24 cellular contexts compared by ENCODE assay signal in genomic region chr11:111114091-111114490, GRCh38.
"Had no signal": no experiment of that assay in that cellular context is flagged by ENCODE, and none has a peak within 500 bp of the region (broad histone marks: within the 10 kb centered on the region; RNA-seq: fewer than 3 reads in every experiment).

No MANE protein-coding gene starts in this region.

- H3K9me3 Mint-ChIP-seq: dendritic cell treated with granulocyte-macrophage colony-stimulating factor and Interleukin-4, amounts not matched to agents 40 ng/mL and 50 ng/mL, for 4 days; effector memory CD8-positive, alpha-beta T cell; endodermal cell; mesothelial cell of epicardium had no signal

- H3K27ac ChIP-seq: colonic mucosa, epithelial cell of prostate, esophagus squamous epithelium, gastrocnemius medialis, heart right ventricle, left lung, lower lobe of right lung had no signal

- H3K36me3 ChIP-seq: colonic mucosa, esophagus squamous epithelium, gastrocnemius medialis, heart right ventricle, left lung, lower lobe of right lung had no signal

- H3K27ac Mint-ChIP-seq: dendritic cell treated with granulocyte-macrophage colony-stimulating factor and Interleukin-4, amounts not matched to agents 40 ng/mL and 50 ng/mL, for 4 days; effector memory CD8-positive, alpha-beta T cell; endodermal cell; mesothelial cell of epicardium had no signal

- H3K4me1 Mint-ChIP-seq: mesothelial cell of epicardium had no signal

- H3K36me3 Mint-ChIP-seq: mesothelial cell of epicardium had no signal

- H3K27me3 ChIP-seq: colonic mucosa, esophagus squamous epithelium, gastrocnemius medialis, left lung had no signal

- H3K4me3 ChIP-seq: colonic mucosa, esophagus squamous epithelium, gastrocnemius medialis, heart right ventricle, left lung, lower lobe of right lung, mucosa of descending colon had no signal

- ATAC-seq: effector memory CD8-positive, alpha-beta T cell; esophagus mucosa; gastrocnemius medialis; heart right ventricle; left cardiac atrium; left lung; left ventricle myocardium superior; lower lobe of right lung; mucosa of descending colon had no signal

- H3K9me3 ChIP-seq: colonic mucosa, esophagus squamous epithelium, gastrocnemius medialis, heart right ventricle, left lung, lower lobe of right lung, mucosa of descending colon had no signal

- DNase-seq: colonic mucosa; cortex of kidney; effector CD8-positive, alpha-beta T cell; effector memory CD8-positive, alpha-beta T cell; endodermal cell; erythroblast; esophagus squamous epithelium; foreskin fibroblast; foreskin melanocyte; gastrocnemius medialis; glutamatergic neuron; head of caudate nucleus; heart right ventricle; hippocampal formation; left cardiac atrium; left lung; left ventricle myocardium superior; lower lobe of right lung; mesenchymal stem cell; mucosa of descending colon had no signal

- H3K27me3 Mint-ChIP-seq: dendritic cell treated with granulocyte-macrophage colony-stimulating factor and Interleukin-4, amounts not matched to agents 40 ng/mL and 50 ng/mL, for 4 days; effector memory CD8-positive, alpha-beta T cell had no signal

- H3K4me1 ChIP-seq: colonic mucosa, esophagus squamous epithelium, gastrocnemius medialis, heart right ventricle, left lung, lower lobe of right lung had no signal

- H3K4me3 Mint-ChIP-seq: dendritic cell treated with granulocyte-macrophage colony-stimulating factor and Interleukin-4, amounts not matched to agents 40 ng/mL and 50 ng/mL, for 4 days; effector memory CD8-positive, alpha-beta T cell; endodermal cell; mesothelial cell of epicardium had no signal
